Comparison of ENCODE assay signal across 20 cellular contexts in the genomic region with DNA sequence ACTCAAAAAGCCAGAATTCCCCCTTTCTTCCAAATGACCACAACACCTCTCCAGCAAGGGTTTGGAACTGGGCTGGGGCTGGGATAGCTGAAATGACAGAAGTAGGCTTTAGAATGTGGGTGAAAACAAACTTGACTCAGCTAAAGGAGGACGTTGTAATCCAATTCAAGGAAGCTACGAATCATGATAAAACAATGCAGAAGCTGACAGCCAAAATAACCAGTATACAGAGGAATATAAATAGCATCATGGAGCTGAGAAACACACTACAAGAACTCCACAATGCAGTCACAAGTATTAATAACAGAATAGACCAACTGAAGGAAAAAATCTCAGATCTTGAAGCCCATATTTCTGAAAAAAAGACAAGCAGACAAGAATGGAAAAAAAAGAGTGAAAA.
DNase-seq lines count a peak whose midpoint lies in the region; ATAC-seq and TF ChIP-seq lines count a peak whose summit lies in the region.
"Had no signal": no experiment of that assay in that cellular context is flagged by ENCODE, and none has a peak within 500 bp of the region (broad histone marks: within the 10 kb centered on the region; RNA-seq: fewer than 3 reads in every experiment).

No MANE protein-coding gene starts in this region.

- no peaks in the 10 kb centered on the region for H3K36me3 ChIP-seq in mammary epithelial cell (ENCODE audit: insufficient read depth, low read length)
- H3K36me3 ChIP-seq: heart right ventricle, right atrium auricular region had no signal

- in situ Hi-C loops in mammary epithelial cell (cut with MboI; ENCODE audit: low sequenced_read_pairs in 2 of 2), result no loop called here
- in situ Hi-C loops in astrocyte of the spinal cord (cut with HindIII; ENCODE audit: low sequenced_read_pairs), result no loop called here

- peak overlapping the region; percentile 47 for H2AFZ ChIP-seq in mammary epithelial cell (ENCODE audit: low read depth, low read length)

- intact Hi-C loops in mammary epithelial cell (cut with micrococcal nuclease), result no loop called here
- intact Hi-C loops in MCF 10A (cut with micrococcal nuclease), result no loop called here

- no peaks in the 10 kb centered on the region for H4K20me1 ChIP-seq in mammary epithelial cell (ENCODE audit: insufficient read depth, low read length)

- no peaks in the 10 kb centered on the region for H3K4me1 Mint-ChIP-seq in MCF 10A (ENCODE audit: insufficient read depth, unreplicated experiment)
- no peaks in the 10 kb centered on the region for H3K4me1 Mint-ChIP-seq in activated naive CD8-positive, alpha-beta T cell treated with anti-CD3 and anti-CD28 coated beads for 36 hours
- H3K4me1 Mint-ChIP-seq: activated T-helper 17 cell treated with anti-CD3 and anti-CD28 coated beads, Interleukin-2, amount 50 U/mL, for 72 hours; neural crest cell had no signal

- H3K27ac Mint-ChIP-seq in MCF 10A (ENCODE audit: low read depth, unreplicated experiment), result no peak overlapping the region
- H3K27ac Mint-ChIP-seq in activated naive CD8-positive, alpha-beta T cell treated with anti-CD3 and anti-CD28 coated beads for 36 hours, result no peak overlapping the region
- H3K27ac Mint-ChIP-seq: activated T-helper 17 cell treated with anti-CD3 and anti-CD28 coated beads, Interleukin-2, amount 50 U/mL, for 72 hours; T-helper 2 cell treated with Interferon-gamma antibody and Interleukin-4, amounts not matched to agents 5 μg/mL and 100 μg/mL, for 36 hours had no signal

- BruUV-seq in mammary epithelial cell (replicated peaks; lab: Mats Ljungman, UMichigan) (no TSS peak), MCF 10A (replicated peaks; lab: Mats Ljungman, UMichigan) (no TSS peak)

- no peaks in the 10 kb centered on the region for H3K27me3 Mint-ChIP-seq in MCF 10A (ENCODE audit: insufficient read depth, unreplicated experiment)
- H3K27me3 Mint-ChIP-seq in activated naive CD8-positive, alpha-beta T cell treated with anti-CD3 and anti-CD28 coated beads for 36 hours, result no peaks in the 10 kb centered on the region
- H3K27me3 Mint-ChIP-seq: activated T-helper 17 cell treated with anti-CD3 and anti-CD28 coated beads, Interleukin-2, amount 50 U/mL, for 72 hours had no signal

- CTCF ChIA-PET in mammary epithelial cell (lab: Charles Lee; ENCODE audit: low non-redundant PET), result no interaction called here
- CTCF ChIA-PET in MCF 10A (lab: Yijun Ruan, JAX), result interaction anchor here (0.7 to 0.9 kb wide), 3 partner anchors 27 to 600 kb away, joined by 3 to 5 read pairs (median 4); no protein-coding TSS in a partner anchor

- TF ChIP-seq CTCF in mammary epithelial cell (conservative IDR thresholded peaks at IDR 0.05 in 1 of 2, IDR thresholded peaks at IDR 0.05 in 1 of 2; ENCODE audit: extremely low read depth in 1 of 2, insufficient read depth in 1 of 2, low read depth in 1 of 2, low read length in 2 of 2), result no peak
- no peak for TF ChIP-seq CTCF in MCF 10A (IDR thresholded peaks at IDR 0.05; ENCODE audit: unreplicated experiment)
- no peak for TF ChIP-seq CTCF in astrocyte of the spinal cord (IDR thresholded peaks at IDR 0.05; ENCODE audit: low read depth, low read length)
- TF ChIP-seq CTCF in fibroblast of villous mesenchyme (IDR thresholded peaks at IDR 0.05; ENCODE audit: insufficient read depth, low read depth, low read length), result no peak

- H3K27me3 ChIP-seq in mammary epithelial cell (ENCODE audit: insufficient read depth, low read length), result no peaks in the 10 kb centered on the region
- H3K27me3 ChIP-seq: heart right ventricle, right atrium auricular region had no signal

- POLR2A ChIA-PET in MCF 10A (lab: Yijun Ruan, JAX), result interaction anchor here (0.7 kb wide), 1 partner anchor 42 kb away, joined by 5 read pairs; no protein-coding TSS in a partner anchor

- H3K4me3 ChIP-seq in mammary epithelial cell (replicated peaks in 1 of 3; ENCODE audit: insufficient read depth in 1 of 3, low read depth in 2 of 3, low read length in 3 of 3) (no peak overlapping the region), astrocyte of the spinal cord (ENCODE audit: low read depth, low read length) (no peak overlapping the region), fibroblast of villous mesenchyme (ENCODE audit: low read depth, low read length) (no peak overlapping the region)
- H3K4me3 ChIP-seq: heart right ventricle, right atrium auricular region had no signal

- DNase-seq in mammary epithelial cell, result peak; percentile 40
- no peak for DNase-seq in MCF 10A (ENCODE audit: unreplicated experiment)
- DNase-seq in astrocyte of the spinal cord (ENCODE audit: low read depth, low spot score), result peak; percentile 38
- peak; percentile 16 for DNase-seq in fibroblast of villous mesenchyme (ENCODE audit: low read depth)
- DNase-seq in HuH-7 (ENCODE audit: low spot score), result no peak
- no peak for DNase-seq in activated naive CD8-positive, alpha-beta T cell treated with anti-CD3 and anti-CD28 coated beads for 36 hours
- no peak for DNase-seq in activated effector memory CD4-positive, alpha-beta T cell treated with anti-CD3 and anti-CD28 coated beads, Interleukin-2, amount 50 U/mL, for 16 hours
- DNase-seq: 8988T; activated CD4-positive, CD25-positive, alpha-beta regulatory T cell treated with anti-CD3 and anti-CD28 coated beads, Interleukin-2, amount 50 U/mL, for 72 hours; heart right ventricle; Karpas-422; NCI-H1694; stimulated activated naive CD4-positive, alpha-beta T cell treated with Interleukin-2 at 50 U/mL for 16 hours; trophoblast cell had no signal

- no peak overlapping the region for H3K27ac ChIP-seq in mammary epithelial cell (ENCODE audit: insufficient read depth, low read depth, low read length)
- H3K27ac ChIP-seq: C4-2B, heart right ventricle, right atrium auricular region had no signal

- peaks cover 22% of the 10 kb centered on the region for H3K9me3 Mint-ChIP-seq in MCF 10A (ENCODE audit: unreplicated experiment)
- H3K9me3 Mint-ChIP-seq in activated naive CD8-positive, alpha-beta T cell treated with anti-CD3 and anti-CD28 coated beads for 36 hours, result peaks cover 11% of the 10 kb centered on the region

- no peaks in the 10 kb centered on the region for H3K9me3 ChIP-seq in mammary epithelial cell (replicated peaks; ENCODE audit: insufficient read depth, low read length)

- no peak overlapping the region for H3K4me3 Mint-ChIP-seq in MCF 10A (ENCODE audit: unreplicated experiment)
- no peak overlapping the region for H3K4me3 Mint-ChIP-seq in activated naive CD8-positive, alpha-beta T cell treated with anti-CD3 and anti-CD28 coated beads for 36 hours
- H3K4me3 Mint-ChIP-seq: activated T-helper 17 cell treated with anti-CD3 and anti-CD28 coated beads, Interleukin-2, amount 50 U/mL, for 72 hours; neural crest cell; T-helper 2 cell treated with Interferon-gamma antibody and Interleukin-4, amounts not matched to agents 5 μg/mL and 100 μg/mL, for 36 hours had no signal

- 35% methylated on average over 2 of the region's 2 CpGs for WGBS in mammary epithelial cell (ENCODE audit: low coverage, missing lambda C conversion rate)

- no peak overlapping the region for H3K9ac ChIP-seq in mammary epithelial cell (ENCODE audit: insufficient read depth, low read length)

- H3K36me3 Mint-ChIP-seq in MCF 10A (ENCODE audit: insufficient read depth, unreplicated experiment), result no peaks in the 10 kb centered on the region
- no peaks in the 10 kb centered on the region for H3K36me3 Mint-ChIP-seq in activated naive CD8-positive, alpha-beta T cell treated with anti-CD3 and anti-CD28 coated beads for 36 hours

- dilution Hi-C loops in mammary epithelial cell (cut with HindIII; ENCODE audit: low sequenced_read_pairs), result no loop called here

- H3K79me2 ChIP-seq in mammary epithelial cell (ENCODE audit: insufficient read depth, low read length), result no peaks in the 10 kb centered on the region

- ATAC-seq in HG02973 (IDR thresholded peaks at IDR 0.05; ENCODE audit: unreplicated experiment), result no peak
- ATAC-seq: activated T-helper 17 cell treated with anti-CD3 and anti-CD28 coated beads, Interleukin-2, amount 50 U/mL, for 72 hours; heart right ventricle had no signal

- no peak overlapping the region for H3K4me2 ChIP-seq in mammary epithelial cell (ENCODE audit: insufficient read depth, low read depth, low read length)

- peaks cover 4% of the 10 kb centered on the region for H3K4me1 ChIP-seq in mammary epithelial cell (ENCODE audit: insufficient read depth, low read length)
- H3K4me1 ChIP-seq: heart right ventricle, right atrium auricular region had no signal

Comparison
In these comparisons a context has a peak if more than half of its experiments do, and no peak if none do; other contexts are left out.
1. DNase-seq: peak in mammary epithelial cell (single experiment), astrocyte of the spinal cord (single experiment) and fibroblast of villous mesenchyme (single experiment); none in MCF 10A (single experiment), HuH-7 (single experiment), activated naive CD8-positive, alpha-beta T cell treated with anti-CD3 and anti-CD28 coated beads for 36 hours (single experiment) and activated effector memory CD4-positive, alpha-beta T cell treated with anti-CD3 and anti-CD28 coated beads, Interleukin-2, amount 50 U/mL, for 16 hours (single experiment).